24 cellular contexts compared by ENCODE assay signal in the genomic region with DNA sequence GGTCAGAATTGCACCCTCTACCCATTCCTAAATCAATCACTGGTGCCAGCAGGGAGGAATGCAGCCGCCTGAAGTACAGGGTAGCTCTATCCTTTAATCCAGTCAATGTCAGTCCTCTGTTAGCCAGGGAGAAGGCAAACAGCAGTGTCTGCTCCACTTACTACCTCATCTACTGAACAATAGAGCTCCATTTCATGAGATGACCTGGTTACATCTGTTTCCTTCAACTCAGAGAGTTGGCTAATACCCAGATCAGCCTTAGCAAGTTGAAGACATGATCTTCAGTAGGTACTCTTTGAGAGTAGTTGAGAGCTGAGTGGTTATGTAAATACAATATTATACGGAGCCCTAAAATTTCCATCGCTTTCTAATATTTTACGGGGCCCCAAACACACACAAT. TPM values are rescaled to one million over a fixed set of nuclear protein-coding genes. Genes with fewer than 3 reads are reported as not detected.
"Had no signal": no experiment of that assay in that cellular context is flagged by ENCODE, and none has a peak within 500 bp of the region (broad histone marks: within the 10 kb centered on the region; RNA-seq: fewer than 3 reads in every experiment).

No MANE protein-coding gene starts in this region.

- H3K4me1 ChIP-seq: prostate gland, uterus had no signal

- H3K27ac ChIP-seq: left lung, pancreas, prostate gland, right lobe of liver, tibial nerve, uterus had no signal

- ATAC-seq: left colon; left lung; mucosa of descending colon; naive thymus-derived CD8-positive, alpha-beta T cell; pancreas; right lobe of liver; stimulated activated memory B cell treated with anti-CD40 and anti-IgM and Interleukin-4, amounts not matched to agents 10 μg/mL and 1 μg/mL and 100 μg/mL, for 72 hours; stimulated activated naive CD8-positive, alpha-beta T cell treated with anti-CD3 and anti-CD28 coated beads, Interleukin-15, amount 100 ng/mL, for 72 hours had no signal

- H3K9me3 ChIP-seq: left lung, mucosa of descending colon, pancreas, prostate gland, right lobe of liver, tibial nerve, uterus had no signal

- DNase-seq: hippocampal formation; kidney; left colon; left lung; midbrain; mucosa of descending colon; naive thymus-derived CD8-positive, alpha-beta T cell; nucleus accumbens; pancreas; posterior cingulate gyrus; right lobe of liver; stimulated activated CD4-positive, alpha-beta T cell treated with anti-CD3 and anti-CD28 coated beads, Interleukin-1b, Interleukin-23, amount 100 ng/mL, for 48 hours; stimulated activated CD4-positive, alpha-beta T cell treated with anti-CD3 and anti-CD28 coated beads, Interleukin-2, amount 100 ng/mL, for 48 hours; stimulated activated CD4-positive, alpha-beta T cell treated with anti-CD3 and anti-CD28 coated beads, Interleukin-4, amount 100 ng/mL, for 4 hours; stimulated activated CD8-positive, alpha-beta memory T cell treated with anti-CD3 and anti-CD28 coated beads, Interleukin-4, amount 100 ng/mL, for 48 hours; stimulated activated naive CD4-positive, alpha-beta T cell treated with Interleukin-2 at 50 U/mL for 16 hours; stimulated activated naive CD8-positive, alpha-beta T cell treated with anti-CD3 and anti-CD28 coated beads, Interleukin-15, amount 100 ng/mL, for 72 hours; substantia nigra; uterus had no signal

- H3K4me3 ChIP-seq: left lung, lung, mucosa of descending colon, pancreas, prostate gland, right lobe of liver, smooth muscle cell, tibial nerve, uterus had no signal

- H3K36me3 ChIP-seq: left lung, pancreas, prostate gland, right lobe of liver, tibial nerve, uterus had no signal

- H3K27me3 ChIP-seq: pancreas, right lobe of liver, tibial nerve, uterus had no signal

RNA-seq across cellular contexts. Expression of a gene that starts 46.1 kb away (rescaled TPM):
- total RNA-seq: naive thymus-derived CD8-positive, alpha-beta T cell; smooth muscle cell had no signal
